In genomic region chr14:65281991-65282908, GRCh38 we compare ENCODE assay signal across 2 cellular contexts.
TF ChIP-seq lines count a peak whose summit lies in the region.

No MANE protein-coding gene starts in this region.

TF ChIP-seq in GM12891, 5 proteins besides CTCF, POLR2A, EP300 and RAD21:
- TF ChIP-seq TAF1 (IDR thresholded peaks at IDR 0.05; ENCODE audit: low read depth, low read length) = 0 out of 2 replicates have a peak, but pooled peaks have one; percentile 4
- no peak for TF ChIP-seq PAX5 (IDR thresholded peaks at IDR 0.05; ENCODE audit: insufficient read depth, low read length, severe bottlenecking)

TF ChIP-seq in H1, 55 proteins besides CTCF, POLR2A, EP300 and RAD21:
- TF ChIP-seq NANOG (IDR thresholded peaks at IDR 0.05; ENCODE audit: insufficient read depth, low read depth, low read length, poor library complexity, severe bottlenecking) = no peak
- no peak for TF ChIP-seq USF2 (IDR thresholded peaks at IDR 0.05; ENCODE audit: low read length)
- no peak for TF ChIP-seq EGR1 (IDR thresholded peaks at IDR 0.05; ENCODE audit: borderline replicate concordance, low read depth, low read length)
- 0 out of 2 replicates have a peak, but pooled peaks have one; percentile 26 for TF ChIP-seq ATF2 (IDR thresholded peaks at IDR 0.05; ENCODE audit: low read length)
- TF ChIP-seq TAF1 (IDR thresholded peaks at IDR 0.05; ENCODE audit: low read depth, low read length) = no peak
- TF ChIP-seq BACH1 (IDR thresholded peaks at IDR 0.05; ENCODE audit: low read length) = no peak
- TF ChIP-seq HDAC6 (IDR thresholded peaks at IDR 0.05; ENCODE audit: low read depth, low read length) = no peak
- peak; percentile 68; the same call in 1 of the 2 replicates for TF ChIP-seq SP1 (IDR thresholded peaks at IDR 0.05; ENCODE audit: low read depth, low read length)
- no peak for TF ChIP-seq TCF12 (IDR thresholded peaks at IDR 0.05; ENCODE audit: low read depth, low read length)
- no peak; a peak in 1 of 4 replicates for TF ChIP-seq HDAC2 (IDR thresholded peaks at IDR 0.05; ENCODE audit: borderline replicate concordance in 1 of 2, low read depth in 2 of 2, low read length in 2 of 2)
- TF ChIP-seq CREB1 (IDR thresholded peaks at IDR 0.05) = no peak
